In genomic region chr2:173056705-173057368, GRCh38 we compare ENCODE assay signal across 18 cellular contexts. TPM values are rescaled to one million over a fixed set of nuclear protein-coding genes. Genes with fewer than 3 reads are reported as not detected.
DNase-seq lines count a peak whose midpoint lies in the region; ATAC-seq and TF ChIP-seq lines count a peak whose summit lies in the region.
"Had no signal": no experiment of that assay in that cellular context is flagged by ENCODE, and none has a peak within 500 bp of the region (broad histone marks: within the 10 kb centered on the region; RNA-seq: fewer than 3 reads in every experiment).

No MANE protein-coding gene starts in this region.

- DNase-seq in Right ventricle myocardium superior (no peak), right atrium auricular region (ENCODE audit: low spot score) (no peak), Panc1 (ENCODE audit: low read depth, low spot score) (no peak), medulla oblongata (ENCODE audit: extremely low spot score) (peak; percentile 18), testis (peak; percentile 28)
- DNase-seq: 8988T; BE2C; Calu3; CD4-positive, alpha-beta memory T cell; GF-D8; NCI-H1417 treated with DMSO at 0.1 percent for 48 hours; NCI-H187 treated with DMSO at 0.1 percent for 48 hours; PC-9 had no signal

- in situ Hi-C loops in Panc1 (cut with HindIII; ENCODE audit: low pct_unique_long_range_greater_than_20kb, low sequenced_read_pairs), result no loop called here

- peak; percentile 37 for ATAC-seq in Right ventricle myocardium superior (ENCODE audit: poor library complexity)
- no peak for ATAC-seq in Panc1
- ATAC-seq in HG02759 (IDR thresholded peaks at IDR 0.05; ENCODE audit: unreplicated experiment), result no peak
- ATAC-seq in GM18519 (IDR thresholded peaks at IDR 0.05; ENCODE audit: low FRiP score, unreplicated experiment), result no peak
- no peak for ATAC-seq in GM18861 (IDR thresholded peaks at IDR 0.05; ENCODE audit: unreplicated experiment)

- H3K36me3 ChIP-seq in right atrium auricular region (no peaks in the 10 kb centered on the region), Panc1 (ENCODE audit: control insufficient read depth, insufficient read depth, low read length) (no peaks in the 10 kb centered on the region), testis (ENCODE audit: low read depth, missing control alignments) (no peaks in the 10 kb centered on the region)
- H3K36me3 ChIP-seq: BE2C, HAP-1, SJSA1 had no signal

- BruUV-seq in Panc1 (replicated peaks; lab: Mats Ljungman, UMichigan), result no TSS peak

- POLR2A ChIA-PET in Panc1 (lab: Charles Lee), result no interaction called here

- H3K4me3 ChIP-seq in right atrium auricular region, result no peak overlapping the region
- no peak overlapping the region for H3K4me3 ChIP-seq in Panc1 (ENCODE audit: low read depth in 2 of 2, low read length in 2 of 2)
- H3K4me3 ChIP-seq in testis, result no peak overlapping the region
- H3K4me3 ChIP-seq: HAP-1, PC-9, SJSA1 had no signal

- WGBS in testis, 2 donors, result 41 to 57% methylated on average over 4 of the region's 4 CpGs

- peaks cover 0 to 5% of the 10 kb centered on the region in 2 donors for H3K4me1 ChIP-seq in right atrium auricular region
- H3K4me1 ChIP-seq in Panc1 (ENCODE audit: control insufficient read depth, insufficient read depth, low read length), result peaks cover 12% of the 10 kb centered on the region; the same call in 1 of the 2 replicates
- no peaks in the 10 kb centered on the region for H3K4me1 ChIP-seq in testis
- H3K4me1 ChIP-seq: BE2C had no signal

- H3K27ac ChIP-seq in right atrium auricular region (no peak overlapping the region), Panc1 (ENCODE audit: low read length) (peak overlapping the region; percentile 67), testis (no peak overlapping the region)
- H3K27ac ChIP-seq: PC-9, SJSA1 had no signal

- no peak for TF ChIP-seq POLR2A in testis (IDR thresholded peaks at IDR 0.05)

- CTCF ChIA-PET in Panc1 (lab: Charles Lee), result no interaction called here

- intact Hi-C loops in Right ventricle myocardium superior (cut with DNase I) (no loop called here), Panc1 (cut with micrococcal nuclease; ENCODE audit: unreplicated experiment) (no loop called here), testis (cut with DNase I; ENCODE audit: low total_unique reads) (no loop called here)

- no peaks in the 10 kb centered on the region for H3K9me3 ChIP-seq in right atrium auricular region
- no peaks in the 10 kb centered on the region for H3K9me3 ChIP-seq in Panc1 (ENCODE audit: control insufficient read depth, insufficient read depth, low read depth, low read length)
- H3K9me3 ChIP-seq in testis, result no peaks in the 10 kb centered on the region
- H3K9me3 ChIP-seq: BE2C, HAP-1 had no signal

- no peak for TF ChIP-seq CTCF in right atrium auricular region (IDR thresholded peaks at IDR 0.05)
- no peak for TF ChIP-seq CTCF in Panc1 (IDR thresholded peaks at IDR 0.05)
- TF ChIP-seq CTCF in testis (IDR thresholded peaks at IDR 0.05), result no peak

- H3K27me3 ChIP-seq in right atrium auricular region (no peaks in the 10 kb centered on the region), Panc1 (ENCODE audit: control insufficient read depth, insufficient read depth, low read length) (no peaks in the 10 kb centered on the region), testis (no peaks in the 10 kb centered on the region)
- H3K27me3 ChIP-seq: BE2C, SJSA1 had no signal

RNA-seq across cellular contexts. Expression of gene MAP3K20, which starts 18.8 kb away (rescaled TPM):
- total RNA-seq in Right ventricle myocardium superior (402 TPM), right atrium auricular region (100 to 1,000 TPM; 141 to 223 TPM), Panc1 (2021; ENCODE audit: unreplicated experiment) (121 TPM), testis (10 to 100 TPM; 20.7 to 30.8 TPM)
- polyA plus RNA-seq in Panc1 (2012; ENCODE audit: insufficient read length), result 60.5 TPM
- polyA plus RNA-seq in testis (ENCODE audit: insufficient read depth, low read depth, low replicate concordance), result 25.3 TPM

Comparison
In these comparisons a context has a peak if more than half of its experiments do, and no peak if none do; other contexts are left out.
1. DNase-seq: peak in medulla oblongata (single experiment) and testis (single experiment); none in Right ventricle myocardium superior (single experiment), right atrium auricular region (single experiment) and Panc1 (single experiment).